8 cellular contexts compared by ENCODE assay signal in genomic region chr14:22886500-22887259, GRCh38. TPM values are rescaled to one million over a fixed set of nuclear protein-coding genes. Genes with fewer than 3 reads are reported as not detected.
A peak's percentile ranks its signal among the peaks of the same experiment; 100 is the strongest.
DNase-seq lines count a peak whose midpoint lies in the region; ATAC-seq and TF ChIP-seq lines count a peak whose summit lies in the region.

No MANE protein-coding gene starts in this region.

- no peak overlapping the region for H3K4me3 ChIP-seq in KMS-11 (IDR thresholded peaks at IDR 0.05; ENCODE audit: insufficient read depth, low read depth, low read length)
- H3K4me3 ChIP-seq in iPS-11a (ENCODE audit: low read depth, low read length), result peak overlapping the region; percentile 58
- H3K4me3 ChIP-seq in spleen, result peak overlapping the region; percentile 28 to 74 (median 54)

- peak overlapping the region; percentile 70 for H3K9ac ChIP-seq in KMS-11

- no peaks in the 10 kb centered on the region for H4K20me1 ChIP-seq in KMS-11 (ENCODE audit: insufficient read depth)

- peak overlapping the region; percentile 51; the same call in 1 of the 2 replicates for H2AFZ ChIP-seq in KMS-11 (ENCODE audit: low read depth)

- DNase-seq in DMS153 treated with DMSO at 0.1 percent for 48 hours (lab: John Stamatoyannopoulos, UW; ENCODE audit: unreplicated experiment) (peak; percentile 78), SW480 (ENCODE audit: low spot score) (peak; percentile 80), amniotic epithelial cell (ENCODE audit: low read depth) (peak; percentile 48), spleen (peak; percentile 94), D341Med (ENCODE audit: low spot score) (no peak)

- H3K27me3 ChIP-seq in KMS-11 (ENCODE audit: insufficient read depth, low read depth), result no peaks in the 10 kb centered on the region
- H3K27me3 ChIP-seq in spleen (replicated peaks in 1 of 7), result peaks cover 0 to 20% (median 0%) of the 10 kb centered on the region in 7 donors

- H3K9me3 ChIP-seq in spleen, result no peaks in the 10 kb centered on the region

- 0 out of 2 replicates have a peak, but pooled peaks have one; percentile 18 for TF ChIP-seq CTCF in KMS-11 (conservative IDR thresholded peaks at IDR 0.05; ENCODE audit: low read depth, low read length)
- peak in 8 of 11 experiments; percentile 9 to 38 (median 18) for TF ChIP-seq CTCF in spleen (IDR thresholded peaks at IDR 0.05 in 8 of 11, conservative IDR thresholded peaks at IDR 0.05 in 3 of 11)

- peak overlapping the region; percentile 86 for H3K27ac ChIP-seq in KMS-11
- H3K27ac ChIP-seq in spleen, result peak overlapping the region; percentile 61 to 88 (median 82)

- H3K36me3 ChIP-seq in KMS-11 (ENCODE audit: insufficient read depth), result no peaks in the 10 kb centered on the region
- H3K36me3 ChIP-seq in spleen, result no peaks in the 10 kb centered on the region

- peak in 1 of 3 donors; percentile 14 for TF ChIP-seq POLR2A in spleen (IDR thresholded peaks at IDR 0.05)

- peak overlapping the region; percentile 85 for H3K4me2 ChIP-seq in KMS-11

- H3K79me2 ChIP-seq in KMS-11 (ENCODE audit: insufficient read depth, low read depth), result no peaks in the 10 kb centered on the region

- intact Hi-C loops in spleen (cut with DNase I; ENCODE audit: low total_unique reads), result no loop called here

- H3K4me1 ChIP-seq in KMS-11 (ENCODE audit: low read depth, poor library complexity, severe bottlenecking) (peaks cover 54% of the 10 kb centered on the region), spleen (peaks cover 15 to 73% (median 45%) of the 10 kb centered on the region in 6 donors)

- WGBS in spleen, 5 donors, result 3 to 9% (median 4%) methylated on average over 20 to 77 of the region's 77 CpGs

- peak; percentile 41 for ATAC-seq in GM21447 (IDR thresholded peaks at IDR 0.05; ENCODE audit: unreplicated experiment)

RNA-seq across cellular contexts. Expression of gene REM2, which starts 3.7 kb away (rescaled TPM):
- total RNA-seq in spleen, result 1 to 10 TPM; 1.4 to 5.8 (median 3.0) TPM
- 1 to 10 TPM; 2.2 to 5.2 (median 3.4) TPM for polyA plus RNA-seq in spleen

RNA-seq across cellular contexts. Expression of gene LRP10, which starts 15.1 kb away (rescaled TPM):
- 100 to 1,000 TPM in 6 of 7 donors, 10 to 100 TPM in 1; 99.6 to 205 (median 110) TPM for total RNA-seq in spleen
- 10 to 100 TPM in 1 of 3 donors, 1 to 10 TPM in 2; 7.9 to 22.3 (median 8.9) TPM for polyA plus RNA-seq in spleen

RNA-seq across cellular contexts. Expression of gene RBM23, which starts 32.3 kb away (rescaled TPM):
- 100 to 1,000 TPM in 4 of 7 donors, 10 to 100 TPM in 3; 84.9 to 875 (median 103) TPM for total RNA-seq in spleen
- polyA plus RNA-seq in spleen, result 10 to 100 TPM; 19.0 to 40.3 (median 32.7) TPM

RNA-seq across cellular contexts. Expression of gene PRMT5, which starts 42.5 kb away (rescaled TPM):
- total RNA-seq in spleen, result 10 to 100 TPM; 31.1 to 44.7 (median 40.6) TPM
- polyA plus RNA-seq in spleen, result 10 to 100 TPM; 18.6 to 30.6 (median 24.9) TPM

RNA-seq across cellular contexts. Expression of gene MMP14, which starts 50.3 kb away (rescaled TPM):
- total RNA-seq in spleen, result 100 to 1,000 TPM in 1 of 7 donors, 10 to 100 TPM in 6; 42.6 to 126 (median 65.2) TPM
- 10 to 100 TPM in 2 of 3 donors, 1 to 10 TPM in 1; 6.6 to 30.8 (median 15.6) TPM for polyA plus RNA-seq in spleen
